26 cellular contexts compared by ENCODE assay signal in genomic region chr11:39684155-39684554, GRCh38.
DNase-seq lines count a peak whose midpoint lies in the region; ATAC-seq, FAIRE-seq and TF ChIP-seq lines count a peak whose summit lies in the region.
"Had no signal": no experiment of that assay in that cellular context is flagged by ENCODE, and none has a peak within 500 bp of the region (broad histone marks: within the 10 kb centered on the region; RNA-seq: fewer than 3 reads in every experiment).

No MANE protein-coding gene starts in this region.

- no peaks in the 10 kb centered on the region for H3K23me2 ChIP-seq in H9 (ENCODE audit: insufficient read length, low read depth, low read length, poor library complexity, severe bottlenecking)

- H3K27ac Mint-ChIP-seq in H9, result peak overlapping the region in 2 of 3 experiments; percentile 34 to 67; a peak in 2 of 7 replicates
- H3K27ac Mint-ChIP-seq in stimulated activated naive B cell treated with anti-CD40 and anti-IgM and Interleukin-4, amounts not matched to agents 10 μg/mL and 1 μg/mL and 100 μg/mL, for 72 hours, result peak overlapping the region; percentile 6
- H3K27ac Mint-ChIP-seq: CD14-positive monocyte; CD4-positive, alpha-beta memory T cell; CD4-positive, CD25-positive, alpha-beta regulatory T cell; CD8-positive, alpha-beta memory T cell had no signal

- peaks cover 4 to 8% (median 7%) of the 10 kb centered on the region in 3 experiments for H3K36me3 Mint-ChIP-seq in H9 (ENCODE audit: insufficient read depth in 1 of 3, low read depth in 3 of 3)
- H3K36me3 Mint-ChIP-seq in stimulated activated naive B cell treated with anti-CD40 and anti-IgM and Interleukin-4, amounts not matched to agents 10 μg/mL and 1 μg/mL and 100 μg/mL, for 72 hours, result no peaks in the 10 kb centered on the region
- H3K36me3 Mint-ChIP-seq in activated T-cell treated with anti-CD3 and anti-CD28 coated beads, Interleukin-2, amount 50 U/mL, for 4 hours (ENCODE audit: insufficient read depth), result no peaks in the 10 kb centered on the region
- H3K36me3 Mint-ChIP-seq: CD14-positive monocyte; CD4-positive, alpha-beta memory T cell; CD4-positive, CD25-positive, alpha-beta regulatory T cell; CD8-positive, alpha-beta memory T cell had no signal

- BruUV-seq in K562 (replicated peaks; lab: Mats Ljungman, UMichigan), result no TSS peak

- H3K23ac ChIP-seq in H9 (ENCODE audit: insufficient read length, low read depth, low read length), result no peak overlapping the region

- H3T11ph ChIP-seq in H9 (ENCODE audit: low read length), result no peak overlapping the region

- DNase-seq in H9, result no peak
- DNase-seq in K562 (ENCODE audit: extremely low read depth in 1 of 4, low spot score in 3 of 4), result no peak
- no peak for DNase-seq in stimulated activated naive B cell treated with anti-CD40 and anti-IgM and Interleukin-4, amounts not matched to agents 10 μg/mL and 1 μg/mL and 100 μg/mL, for 72 hours
- no peak for DNase-seq in activated T-cell treated with anti-CD3 and anti-CD28 coated beads, Interleukin-2, amount 50 U/mL, for 4 hours
- DNase-seq: 8988T; ACHN; BE2C; C1 segment of cervical spinal cord; CD4-positive, alpha-beta memory T cell; CD4-positive, CD25-positive, alpha-beta regulatory T cell; CD8-positive, alpha-beta memory T cell; COR-L47; DMS 273 treated with DMSO at 0.1 percent for 48 hours; DMS153; DMS53; DMS79; DND-41; EL; GDM1 had no signal

- TF ChIP-seq CTCF in H9 (conservative IDR thresholded peaks at IDR 0.05) (no peak), K562 (IDR thresholded peaks at IDR 0.05 in 2 of 3, conservative IDR thresholded peaks at IDR 0.05 in 1 of 3; ENCODE audit: insufficient read depth in 2 of 3, low read depth in 1 of 3, low read length in 3 of 3) (no peak)

- H2BK5ac ChIP-seq in H9 (ENCODE audit: insufficient read length, low read length), result no peak overlapping the region

- H3K9ac ChIP-seq in H9 (ENCODE audit: extremely low read depth, insufficient read length, low read length), result no peak overlapping the region
- H3K9ac ChIP-seq in K562 (ENCODE audit: insufficient read depth in 1 of 2, low read depth in 2 of 2, low read length in 2 of 2), result no peak overlapping the region
- H3K9ac ChIP-seq: BLaER1 had no signal

- H3K56ac ChIP-seq in H9 (ENCODE audit: insufficient read length, low read depth, low read length), result no peak overlapping the region

- H2AK5ac ChIP-seq in H9 (ENCODE audit: insufficient read length, low read length), result no peak overlapping the region

- peaks cover 10 to 12% of the 10 kb centered on the region in 2 experiments for H3K4me1 Mint-ChIP-seq in H9
- H3K4me1 Mint-ChIP-seq in stimulated activated naive B cell treated with anti-CD40 and anti-IgM and Interleukin-4, amounts not matched to agents 10 μg/mL and 1 μg/mL and 100 μg/mL, for 72 hours, result no peaks in the 10 kb centered on the region
- no peaks in the 10 kb centered on the region for H3K4me1 Mint-ChIP-seq in activated T-cell treated with anti-CD3 and anti-CD28 coated beads, Interleukin-2, amount 50 U/mL, for 4 hours (ENCODE audit: low read depth)
- H3K4me1 Mint-ChIP-seq: CD14-positive monocyte; CD4-positive, alpha-beta memory T cell; CD4-positive, CD25-positive, alpha-beta regulatory T cell; CD8-positive, alpha-beta memory T cell had no signal

- H3K4me3 Mint-ChIP-seq in H9, result no peak overlapping the region
- H3K4me3 Mint-ChIP-seq in stimulated activated naive B cell treated with anti-CD40 and anti-IgM and Interleukin-4, amounts not matched to agents 10 μg/mL and 1 μg/mL and 100 μg/mL, for 72 hours, result no peak overlapping the region
- H3K4me3 Mint-ChIP-seq in activated T-cell treated with anti-CD3 and anti-CD28 coated beads, Interleukin-2, amount 50 U/mL, for 4 hours, result no peak overlapping the region
- H3K4me3 Mint-ChIP-seq: CD14-positive monocyte; CD4-positive, alpha-beta memory T cell; CD4-positive, CD25-positive, alpha-beta regulatory T cell; CD8-positive, alpha-beta memory T cell had no signal

- WGBS in H9 (ENCODE audit: extremely low coverage, insufficient read length, low lambda C conversion rate), result no CpG with 5 or more reads among the region's 2 CpGs
- WGBS in K562 (ENCODE audit: insufficient coverage, low coverage, missing lambda C conversion rate), result 13% methylated on average over 2 of the region's 2 CpGs

- H3K9me3 ChIP-seq in H9 (ENCODE audit: control insufficient read depth, low read depth, low read length) (peaks cover 5% of the 10 kb centered on the region), K562 (replicated peaks; ENCODE audit: control insufficient read depth, insufficient read depth, low read depth, low read length) (0 out of 2 replicates have a peak, but pooled peaks cover 2% of the 10 kb centered on the region)
- H3K9me3 ChIP-seq: BE2C had no signal

- H4K5ac ChIP-seq in H9 (ENCODE audit: insufficient read length, low read depth, low read length), result no peak overlapping the region

- H3K27me3 ChIP-seq in H9 (ENCODE audit: insufficient read depth, low read length) (no peaks in the 10 kb centered on the region), K562 (ENCODE audit: control insufficient read depth in 2 of 2, insufficient read depth in 2 of 2, low read length in 2 of 2) (no peaks in the 10 kb centered on the region)
- H3K27me3 ChIP-seq: BE2C, BLaER1 had no signal

- H4K20me1 ChIP-seq in H9 (ENCODE audit: control insufficient read depth, insufficient read depth, insufficient read length) (no peaks in the 10 kb centered on the region), K562 (replicated peaks; ENCODE audit: control insufficient read depth, insufficient read depth, low read length) (no peaks in the 10 kb centered on the region)
- H4K20me1 ChIP-seq: BLaER1 had no signal

- H4K91ac ChIP-seq in H9 (ENCODE audit: insufficient read length, low read depth, low read length), result no peak overlapping the region

- H3K14ac ChIP-seq in H9 (ENCODE audit: insufficient read depth, low read length), result no peak overlapping the region

- H3K4ac ChIP-seq in H9 (ENCODE audit: low read depth, low read length), result no peak overlapping the region

- H3K18ac ChIP-seq in H9 (ENCODE audit: insufficient read length, low read depth, low read length), result no peak overlapping the region

- no peak overlapping the region for H2BK15ac ChIP-seq in H9 (ENCODE audit: low read depth, low read length)

- in situ Hi-C loops in K562 (cut with MboI), result no loop called here

- no peak overlapping the region for H2BK12ac ChIP-seq in H9 (ENCODE audit: insufficient read length, low read depth, low read length)

- no peak for FAIRE-seq in K562 (lab: Jason Lieb, UNC)
- FAIRE-seq: A204.1, GM12878, GM12892, GM18507 had no signal

- no peaks in the 10 kb centered on the region for H3K9me1 ChIP-seq in K562 (ENCODE audit: control insufficient read depth, insufficient read depth, low read length)

- CTCF ChIA-PET in K562 (lab: Yijun Ruan, JAX; ENCODE audit: low intra/inter-chr PET ratio), result no interaction called here

- no peak overlapping the region for H2BK20ac ChIP-seq in H9 (ENCODE audit: low read depth, low read length, poor library complexity, severe bottlenecking)

- ATAC-seq in K562, result no peak
- ATAC-seq in stimulated activated naive B cell treated with anti-CD40 and anti-IgM and Interleukin-4, amounts not matched to agents 10 μg/mL and 1 μg/mL and 100 μg/mL, for 72 hours (replicated peaks), result no peak
- ATAC-seq in activated T-cell treated with anti-CD3 and anti-CD28 coated beads, Interleukin-2, amount 50 U/mL, for 4 hours, result no peak
- no peak for ATAC-seq in HG02642 (IDR thresholded peaks at IDR 0.05; ENCODE audit: poor library complexity, unreplicated experiment)
- ATAC-seq: GM12878 had no signal

- TF ChIP-seq POLR2A in K562 (conservative IDR thresholded peaks at IDR 0.05), result no peak

- H3K9me3 Mint-ChIP-seq in H9, result peaks cover 9 to 11% of the 10 kb centered on the region in 2 experiments
- H3K9me3 Mint-ChIP-seq in stimulated activated naive B cell treated with anti-CD40 and anti-IgM and Interleukin-4, amounts not matched to agents 10 μg/mL and 1 μg/mL and 100 μg/mL, for 72 hours, result peaks cover 4 to 6% of the 10 kb centered on the region in 2 donors
- peaks cover 5% of the 10 kb centered on the region for H3K9me3 Mint-ChIP-seq in activated T-cell treated with anti-CD3 and anti-CD28 coated beads, Interleukin-2, amount 50 U/mL, for 4 hours

- TF ChIP-seq EP300 in K562 (IDR thresholded peaks at IDR 0.05; ENCODE audit: low read length), result no peak

- no peak overlapping the region for H3K4me3 ChIP-seq in K562
- H3K4me3 ChIP-seq: BLaER1, GM12878 had no signal

- intact Hi-C loops in K562 (cut with micrococcal nuclease), result no loop called here

- no peak overlapping the region for H2BK120ac ChIP-seq in H9 (ENCODE audit: low read depth, low read length, poor library complexity, severe bottlenecking)

- H3K4me2 ChIP-seq in H9 (ENCODE audit: insufficient read depth, insufficient read length, low read length) (no peak overlapping the region), K562 (ENCODE audit: insufficient read depth, low read length) (no peak overlapping the region)
- H3K4me2 ChIP-seq: BLaER1 had no signal

- POLR2A ChIA-PET in K562 (lab: Yijun Ruan, JAX), result no interaction called here

- TF ChIP-seq RAD21 in K562 (CRISPR knock-in tag; conservative IDR thresholded peaks at IDR 0.05 in 1 of 2, IDR thresholded peaks at IDR 0.05 in 1 of 2), result no peak

- H3K79me2 ChIP-seq in H9 (ENCODE audit: insufficient read depth, low read length) (no peaks in the 10 kb centered on the region), K562 (ENCODE audit: control insufficient read depth, insufficient read depth, low read length) (no peaks in the 10 kb centered on the region)

- no peaks in the 10 kb centered on the region; the same call in 1 of the 2 replicates for H3K27me3 Mint-ChIP-seq in H9 (ENCODE audit: low read depth)
- H3K27me3 Mint-ChIP-seq in stimulated activated naive B cell treated with anti-CD40 and anti-IgM and Interleukin-4, amounts not matched to agents 10 μg/mL and 1 μg/mL and 100 μg/mL, for 72 hours, result no peaks in the 10 kb centered on the region
- no peaks in the 10 kb centered on the region for H3K27me3 Mint-ChIP-seq in activated T-cell treated with anti-CD3 and anti-CD28 coated beads, Interleukin-2, amount 50 U/mL, for 4 hours (ENCODE audit: low read depth)
- H3K27me3 Mint-ChIP-seq: CD4-positive, alpha-beta memory T cell; CD4-positive, CD25-positive, alpha-beta regulatory T cell; CD8-positive, alpha-beta memory T cell had no signal

- no peak overlapping the region for H2AFZ ChIP-seq in H9 (ENCODE audit: low read length)
- no peak overlapping the region for H2AFZ ChIP-seq in K562 (ENCODE audit: low read depth, low read length)

- no peaks in the 10 kb centered on the region for H3K36me3 ChIP-seq in K562 (ENCODE audit: control insufficient read depth, insufficient read depth, low read length)
- H3K36me3 ChIP-seq: BE2C, BLaER1 had no signal

- H3K27ac ChIP-seq in H9 (ENCODE audit: insufficient read length, low read depth, low read length) (no peak overlapping the region), K562 (ENCODE audit: extremely low read depth, low read depth, low read length) (no peak overlapping the region)
- H3K27ac ChIP-seq: BLaER1 had no signal

- H3K4me1 ChIP-seq in H9 (ENCODE audit: insufficient read depth, low read length), result no peaks in the 10 kb centered on the region
- H3K4me1 ChIP-seq in K562 (replicated peaks in 1 of 2; ENCODE audit: control insufficient read depth in 2 of 2, insufficient read depth in 2 of 2, low read length in 2 of 2), result no peaks in the 10 kb centered on the region
- H3K4me1 ChIP-seq: BE2C, BLaER1 had no signal

- no peaks in the 10 kb centered on the region for H3K79me1 ChIP-seq in H9 (ENCODE audit: insufficient read depth, low read depth, low read length, poor library complexity, severe bottlenecking)

- H4K8ac ChIP-seq in H9 (replicated peaks; ENCODE audit: insufficient read length, low read depth, low read length), result no peak overlapping the region
